ENCODE assay signal across 1 cellular context in the genomic region with DNA sequence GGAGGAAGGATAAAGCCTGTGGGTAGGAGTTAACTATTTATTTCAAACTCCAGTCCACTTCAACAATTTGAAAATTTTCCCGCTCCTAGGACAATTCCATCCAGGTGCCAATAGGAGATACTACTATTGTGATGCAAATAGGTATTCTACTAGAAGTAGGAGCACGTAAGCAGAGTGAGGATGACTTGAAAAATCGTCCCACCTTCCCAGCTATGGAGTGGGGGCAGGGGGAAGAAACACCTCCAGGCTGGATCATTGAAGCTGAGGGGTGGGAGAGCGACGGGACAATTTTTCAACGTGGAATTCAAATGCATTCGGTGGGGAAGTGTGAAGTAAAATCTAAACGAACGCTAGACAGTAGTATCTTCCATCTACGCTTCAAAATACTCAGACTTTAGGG.
TF ChIP-seq lines count a peak whose summit lies in the region.

No MANE protein-coding gene starts in this region.

TF ChIP-seq in K562, 482 proteins besides CTCF, POLR2A, EP300 and RAD21 (continued from another document):
- TF ChIP-seq, protein P1, sequence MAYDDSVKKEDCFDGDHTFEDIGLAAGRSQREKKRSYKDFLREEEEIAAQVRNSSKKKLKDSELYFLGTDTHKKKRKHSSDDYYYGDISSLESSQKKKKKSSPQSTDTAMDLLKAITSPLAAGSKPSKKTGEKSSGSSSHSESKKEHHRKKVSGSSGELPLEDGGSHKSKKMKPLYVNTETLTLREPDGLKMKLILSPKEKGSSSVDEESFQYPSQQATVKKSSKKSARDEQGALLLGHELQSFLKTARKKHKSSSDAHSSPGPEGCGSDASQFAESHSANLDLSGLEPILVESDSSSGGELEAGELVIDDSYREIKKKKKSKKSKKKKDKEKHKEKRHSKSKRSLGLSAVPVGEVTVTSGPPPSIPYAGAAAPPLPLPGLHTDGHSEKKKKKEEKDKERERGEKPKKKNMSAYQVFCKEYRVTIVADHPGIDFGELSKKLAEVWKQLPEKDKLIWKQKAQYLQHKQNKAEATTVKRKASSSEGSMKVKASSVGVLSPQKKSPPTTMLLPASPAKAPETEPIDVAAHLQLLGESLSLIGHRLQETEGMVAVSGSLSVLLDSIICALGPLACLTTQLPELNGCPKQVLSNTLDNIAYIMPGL (CRISPR knock-in tag; IDR thresholded peaks at IDR 0.05) = no peak
- TF ChIP-seq ARHGAP35 (IDR thresholded peaks at IDR 0.05; ENCODE audit: partially characterized antibody) = no peak
- TF ChIP-seq SP2 (IDR thresholded peaks at IDR 0.05; ENCODE audit: extremely low read depth, low read depth, low read length, poor library complexity, severe bottlenecking) = no peak
- TF ChIP-seq, protein P2, sequence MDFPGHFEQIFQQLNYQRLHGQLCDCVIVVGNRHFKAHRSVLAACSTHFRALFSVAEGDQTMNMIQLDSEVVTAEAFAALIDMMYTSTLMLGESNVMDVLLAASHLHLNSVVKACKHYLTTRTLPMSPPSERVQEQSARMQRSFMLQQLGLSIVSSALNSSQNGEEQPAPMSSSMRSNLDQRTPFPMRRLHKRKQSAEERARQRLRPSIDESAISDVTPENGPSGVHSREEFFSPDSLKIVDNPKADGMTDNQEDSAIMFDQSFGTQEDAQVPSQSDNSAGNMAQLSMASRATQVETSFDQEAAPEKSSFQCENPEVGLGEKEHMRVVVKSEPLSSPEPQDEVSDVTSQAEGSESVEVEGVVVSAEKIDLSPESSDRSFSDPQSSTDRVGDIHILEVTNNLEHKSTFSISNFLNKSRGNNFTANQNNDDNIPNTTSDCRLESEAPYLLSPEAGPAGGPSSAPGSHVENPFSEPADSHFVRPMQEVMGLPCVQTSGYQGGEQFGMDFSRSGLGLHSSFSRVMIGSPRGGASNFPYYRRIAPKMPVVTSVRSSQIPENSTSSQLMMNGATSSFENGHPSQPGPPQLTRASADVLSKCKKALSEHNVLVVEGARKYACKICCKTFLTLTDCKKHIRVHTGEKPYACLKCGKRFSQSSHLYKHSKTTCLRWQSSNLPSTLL (IDR thresholded peaks at IDR 0.05) = no peak
- no peak for TF ChIP-seq PHF20 (IDR thresholded peaks at IDR 0.05; ENCODE audit: partially characterized antibody)
- no peak for TF ChIP-seq YY1 (IDR thresholded peaks at IDR 0.05; ENCODE audit: borderline replicate concordance in 1 of 3, control insufficient read depth in 1 of 3, extremely low read depth in 1 of 3, insufficient read depth in 3 of 3, insufficient read length in 1 of 3, insufficient replicate concordance in 2 of 3, low read depth in 1 of 3, low read length in 2 of 3)
- no peak for TF ChIP-seq ZKSCAN1 (IDR thresholded peaks at IDR 0.05; ENCODE audit: low read depth, low read length)
- TF ChIP-seq, protein P3, sequence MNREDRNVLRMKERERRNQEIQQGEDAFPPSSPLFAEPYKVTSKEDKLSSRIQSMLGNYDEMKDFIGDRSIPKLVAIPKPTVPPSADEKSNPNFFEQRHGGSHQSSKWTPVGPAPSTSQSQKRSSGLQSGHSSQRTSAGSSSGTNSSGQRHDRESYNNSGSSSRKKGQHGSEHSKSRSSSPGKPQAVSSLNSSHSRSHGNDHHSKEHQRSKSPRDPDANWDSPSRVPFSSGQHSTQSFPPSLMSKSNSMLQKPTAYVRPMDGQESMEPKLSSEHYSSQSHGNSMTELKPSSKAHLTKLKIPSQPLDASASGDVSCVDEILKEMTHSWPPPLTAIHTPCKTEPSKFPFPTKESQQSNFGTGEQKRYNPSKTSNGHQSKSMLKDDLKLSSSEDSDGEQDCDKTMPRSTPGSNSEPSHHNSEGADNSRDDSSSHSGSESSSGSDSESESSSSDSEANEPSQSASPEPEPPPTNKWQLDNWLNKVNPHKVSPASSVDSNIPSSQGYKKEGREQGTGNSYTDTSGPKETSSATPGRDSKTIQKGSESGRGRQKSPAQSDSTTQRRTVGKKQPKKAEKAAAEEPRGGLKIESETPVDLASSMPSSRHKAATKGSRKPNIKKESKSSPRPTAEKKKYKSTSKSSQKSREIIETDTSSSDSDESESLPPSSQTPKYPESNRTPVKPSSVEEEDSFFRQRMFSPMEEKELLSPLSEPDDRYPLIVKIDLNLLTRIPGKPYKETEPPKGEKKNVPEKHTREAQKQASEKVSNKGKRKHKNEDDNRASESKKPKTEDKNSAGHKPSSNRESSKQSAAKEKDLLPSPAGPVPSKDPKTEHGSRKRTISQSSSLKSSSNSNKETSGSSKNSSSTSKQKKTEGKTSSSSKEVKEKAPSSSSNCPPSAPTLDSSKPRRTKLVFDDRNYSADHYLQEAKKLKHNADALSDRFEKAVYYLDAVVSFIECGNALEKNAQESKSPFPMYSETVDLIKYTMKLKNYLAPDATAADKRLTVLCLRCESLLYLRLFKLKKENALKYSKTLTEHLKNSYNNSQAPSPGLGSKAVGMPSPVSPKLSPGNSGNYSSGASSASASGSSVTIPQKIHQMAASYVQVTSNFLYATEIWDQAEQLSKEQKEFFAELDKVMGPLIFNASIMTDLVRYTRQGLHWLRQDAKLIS (CRISPR knock-in tag; IDR thresholded peaks at IDR 0.05) = no peak
- TF ChIP-seq HEY1 (CRISPR knock-in tag; IDR thresholded peaks at IDR 0.05; ENCODE audit: borderline replicate concordance) = no peak
- no peak for TF ChIP-seq HNRNPL (IDR thresholded peaks at IDR 0.05; ENCODE audit: low read depth, low read length)
- TF ChIP-seq FOXA3 (CRISPR knock-in tag; conservative IDR thresholded peaks at IDR 0.05 in 1 of 2, IDR thresholded peaks at IDR 0.05 in 1 of 2) = no peak
- TF ChIP-seq, protein P4, sequence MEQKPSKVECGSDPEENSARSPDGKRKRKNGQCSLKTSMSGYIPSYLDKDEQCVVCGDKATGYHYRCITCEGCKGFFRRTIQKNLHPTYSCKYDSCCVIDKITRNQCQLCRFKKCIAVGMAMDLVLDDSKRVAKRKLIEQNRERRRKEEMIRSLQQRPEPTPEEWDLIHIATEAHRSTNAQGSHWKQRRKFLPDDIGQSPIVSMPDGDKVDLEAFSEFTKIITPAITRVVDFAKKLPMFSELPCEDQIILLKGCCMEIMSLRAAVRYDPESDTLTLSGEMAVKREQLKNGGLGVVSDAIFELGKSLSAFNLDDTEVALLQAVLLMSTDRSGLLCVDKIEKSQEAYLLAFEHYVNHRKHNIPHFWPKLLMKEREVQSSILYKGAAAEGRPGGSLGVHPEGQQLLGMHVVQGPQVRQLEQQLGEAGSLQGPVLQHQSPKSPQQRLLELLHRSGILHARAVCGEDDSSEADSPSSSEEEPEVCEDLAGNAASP (IDR thresholded peaks at IDR 0.05) = no peak
- TF ChIP-seq MTF1 (CRISPR knock-in tag; IDR thresholded peaks at IDR 0.05; ENCODE audit: borderline replicate concordance) = no peak
- no peak for TF ChIP-seq FIP1L1 (IDR thresholded peaks at IDR 0.05; ENCODE audit: low read depth, low read length, poor library complexity, severe bottlenecking)
- no peak for TF ChIP-seq HNRNPLL (IDR thresholded peaks at IDR 0.05; ENCODE audit: low read depth, low read length, poor library complexity, severe bottlenecking)
- TF ChIP-seq ZNF232 (CRISPR knock-in tag; IDR thresholded peaks at IDR 0.05) = no peak
- no peak for TF ChIP-seq MCM2 (IDR thresholded peaks at IDR 0.05; ENCODE audit: low read depth)
TF ChIP-seq in K562: peak in this region for 0.
